ENCODE assay signal across 12 cellular contexts in the genomic region with DNA sequence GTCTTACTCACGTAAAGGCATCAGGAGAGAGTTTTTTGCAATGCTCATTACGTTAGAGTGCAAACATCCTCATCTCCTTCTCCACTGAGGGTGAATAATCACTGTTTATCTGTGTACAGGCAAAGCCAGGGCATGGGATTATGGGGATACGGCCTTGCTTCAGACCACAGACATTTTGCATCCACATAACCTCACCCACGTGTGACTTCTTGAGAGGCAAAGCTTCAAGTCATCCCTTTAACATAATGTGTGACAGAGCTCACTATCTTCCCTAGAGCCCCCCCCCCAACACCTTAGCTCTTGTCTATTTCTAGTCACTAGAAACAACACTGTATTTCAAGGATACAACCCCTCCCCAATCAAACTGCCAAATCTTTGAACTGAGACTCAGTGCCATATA. TPM values are rescaled to one million over a fixed set of nuclear protein-coding genes. Genes with fewer than 3 reads are reported as not detected.
DNase-seq lines count a peak whose midpoint lies in the region; FAIRE-seq and TF ChIP-seq lines count a peak whose summit lies in the region.
"Not testable (repeated sequence)": the region's sequence is repeated elsewhere in the genome, so short reads cannot be mapped to it uniquely, and the experiment has no call there.
"Had no signal": no experiment of that assay in that cellular context is flagged by ENCODE, and none has a peak within 500 bp of the region (broad histone marks: within the 10 kb centered on the region; RNA-seq: fewer than 3 reads in every experiment).

No MANE protein-coding gene starts in this region.

- H3K4me3 Mint-ChIP-seq in activated naive CD4-positive, alpha-beta T cell treated with anti-CD3 and anti-CD28 coated beads for 36 hours: not testable (repeated sequence)

- not testable (repeated sequence) for TF ChIP-seq CTCF in bronchial epithelial cell (IDR thresholded peaks at IDR 0.05; ENCODE audit: insufficient read depth, low read length, severe bottlenecking); fibroblast of villous mesenchyme (IDR thresholded peaks at IDR 0.05; ENCODE audit: insufficient read depth, low read depth, low read length)

- not testable (repeated sequence) for H3K27me3 Mint-ChIP-seq in activated naive CD4-positive, alpha-beta T cell treated with anti-CD3 and anti-CD28 coated beads for 36 hours (ENCODE audit: low read depth)

- CTCF ChIA-PET in activated naive CD4-positive, alpha-beta T cell treated with anti-CD3 and anti-CD28 coated beads for 36 hours (lab: Charles Lee): not testable (repeated sequence)

- H3K27ac Mint-ChIP-seq in activated naive CD4-positive, alpha-beta T cell treated with anti-CD3 and anti-CD28 coated beads for 36 hours: not testable (repeated sequence)

- not testable (repeated sequence) for H3K4me3 ChIP-seq in bronchial epithelial cell (ENCODE audit: low read depth, low read length); fibroblast of villous mesenchyme (ENCODE audit: low read depth, low read length)

- not testable (repeated sequence) for H3K36me3 Mint-ChIP-seq in activated naive CD4-positive, alpha-beta T cell treated with anti-CD3 and anti-CD28 coated beads for 36 hours (ENCODE audit: low read depth)

- H3K9me3 Mint-ChIP-seq in activated naive CD4-positive, alpha-beta T cell treated with anti-CD3 and anti-CD28 coated beads for 36 hours: not testable (repeated sequence)

- not testable (repeated sequence) for H3K36me3 ChIP-seq in bronchial epithelial cell (ENCODE audit: control insufficient read depth, insufficient read depth, low read length)

- FAIRE-seq in bronchial epithelial cell (lab: Jason Lieb, UNC): not testable (repeated sequence)

- intact Hi-C loops in activated naive CD4-positive, alpha-beta T cell treated with anti-CD3 and anti-CD28 coated beads for 36 hours (cut with micrococcal nuclease): not testable (repeated sequence)

- not testable (repeated sequence) for H3K27me3 ChIP-seq in bronchial epithelial cell (ENCODE audit: control insufficient read depth, insufficient read depth, low read length)

- DNase-seq in Daoy (ENCODE audit: low read depth) (peak; percentile 1), SK-N-DZ (ENCODE audit: low spot score) (peak; percentile 0), bronchial epithelial cell (ENCODE audit: low read depth) (peak; percentile 20), fibroblast of villous mesenchyme (ENCODE audit: low read depth) (peak; percentile 0), kidney tubule cell (ENCODE audit: low spot score) (peak; percentile 1)
- peak; percentile 35 for DNase-seq in activated naive CD4-positive, alpha-beta T cell treated with anti-CD3 and anti-CD28 coated beads for 36 hours
- DNase-seq in stimulated activated CD8-positive, alpha-beta memory T cell treated with anti-CD3 and anti-CD28 coated beads, Interleukin-4, amount 100 ng/mL, for 48 hours: peak; percentile 22

- H3K4me1 Mint-ChIP-seq in activated naive CD4-positive, alpha-beta T cell treated with anti-CD3 and anti-CD28 coated beads for 36 hours (ENCODE audit: low read depth): not testable (repeated sequence)

RNA-seq across cellular contexts. Expression of gene OR2A1, which starts 20.6 kb away (rescaled TPM):
- total RNA-seq in Daoy (2014; rRNA removed; shearing (Covaris generic)): 0.17 TPM in 1 of 2 replicates, not detected in the other
- polyA plus RNA-seq in SK-N-DZ (2014; cell fraction: cytosol; rRNA removed): not detected in 2 replicates
- not detected in 2 replicates for polyA plus RNA-seq in SK-N-DZ (2014; cell fraction: nucleus; rRNA removed)
- not detected for total RNA-seq in activated naive CD4-positive, alpha-beta T cell treated with anti-CD3 and anti-CD28 coated beads for 36 hours
- total RNA-seq in bronchial epithelial cell: not detected in 2 replicates
- total RNA-seq in fibroblast of villous mesenchyme: under 0.01 TPM in 2 replicates
- total RNA-seq: A172; B cell; CD8-positive, alpha-beta T cell; HT-29 had no signal

RNA-seq across cellular contexts. Expression of gene CTAGE8, which starts 22.5 kb away (rescaled TPM):
- 0.09 and 0.23 TPM in 2 replicates for total RNA-seq in Daoy (2014; rRNA removed; shearing (Covaris generic))
- polyA plus RNA-seq in SK-N-DZ (2014; cell fraction: cytosol; rRNA removed): not detected in 2 replicates
- polyA plus RNA-seq in SK-N-DZ (2014; cell fraction: nucleus; rRNA removed): not detected in 2 replicates
- 1 to 10 TPM; 1.3 to 1.5 TPM for total RNA-seq in activated naive CD4-positive, alpha-beta T cell treated with anti-CD3 and anti-CD28 coated beads for 36 hours
- total RNA-seq in bronchial epithelial cell (1.7 and 2.4 TPM in 2 replicates), fibroblast of villous mesenchyme (0.43 TPM in 1 of 2 replicates, not detected in the other)
- total RNA-seq: A172, GM23248, HT-29 had no signal
- polyA plus RNA-seq: GM23248 had no signal

RNA-seq across cellular contexts. Expression of gene OR2A7, which starts 27.0 kb away (rescaled TPM):
- total RNA-seq in Daoy (2014; rRNA removed; shearing (Covaris generic)): 0.11 TPM in 1 of 2 replicates, not detected in the other
- polyA plus RNA-seq in SK-N-DZ (2014; cell fraction: cytosol; rRNA removed): not detected in 2 replicates
- not detected in 2 replicates for polyA plus RNA-seq in SK-N-DZ (2014; cell fraction: nucleus; rRNA removed)
- 1 to 10 TPM; 1.2 to 1.6 TPM for total RNA-seq in activated naive CD4-positive, alpha-beta T cell treated with anti-CD3 and anti-CD28 coated beads for 36 hours
- total RNA-seq in bronchial epithelial cell (0.53 and 1.7 TPM in 2 replicates), fibroblast of villous mesenchyme (under 0.01 and 0.32 TPM in 2 replicates)
- total RNA-seq: A172, GM23248 had no signal

RNA-seq across cellular contexts. Expression of gene OR2A42, which starts 52.2 kb away (rescaled TPM):
- not detected in 2 replicates for total RNA-seq in Daoy (2014; rRNA removed; shearing (Covaris generic))
- polyA plus RNA-seq in SK-N-DZ (2014; cell fraction: cytosol; rRNA removed): not detected in 2 replicates
- polyA plus RNA-seq in SK-N-DZ (2014; cell fraction: nucleus; rRNA removed): not detected in 2 replicates
- not detected for total RNA-seq in activated naive CD4-positive, alpha-beta T cell treated with anti-CD3 and anti-CD28 coated beads for 36 hours
- total RNA-seq in bronchial epithelial cell (not detected in 2 replicates), fibroblast of villous mesenchyme (under 0.01 TPM in 2 replicates)
- total RNA-seq: A172; CD8-positive, alpha-beta T cell; HT-29 had no signal
